1 cellular context compared by ENCODE assay signal in the genomic region with DNA sequence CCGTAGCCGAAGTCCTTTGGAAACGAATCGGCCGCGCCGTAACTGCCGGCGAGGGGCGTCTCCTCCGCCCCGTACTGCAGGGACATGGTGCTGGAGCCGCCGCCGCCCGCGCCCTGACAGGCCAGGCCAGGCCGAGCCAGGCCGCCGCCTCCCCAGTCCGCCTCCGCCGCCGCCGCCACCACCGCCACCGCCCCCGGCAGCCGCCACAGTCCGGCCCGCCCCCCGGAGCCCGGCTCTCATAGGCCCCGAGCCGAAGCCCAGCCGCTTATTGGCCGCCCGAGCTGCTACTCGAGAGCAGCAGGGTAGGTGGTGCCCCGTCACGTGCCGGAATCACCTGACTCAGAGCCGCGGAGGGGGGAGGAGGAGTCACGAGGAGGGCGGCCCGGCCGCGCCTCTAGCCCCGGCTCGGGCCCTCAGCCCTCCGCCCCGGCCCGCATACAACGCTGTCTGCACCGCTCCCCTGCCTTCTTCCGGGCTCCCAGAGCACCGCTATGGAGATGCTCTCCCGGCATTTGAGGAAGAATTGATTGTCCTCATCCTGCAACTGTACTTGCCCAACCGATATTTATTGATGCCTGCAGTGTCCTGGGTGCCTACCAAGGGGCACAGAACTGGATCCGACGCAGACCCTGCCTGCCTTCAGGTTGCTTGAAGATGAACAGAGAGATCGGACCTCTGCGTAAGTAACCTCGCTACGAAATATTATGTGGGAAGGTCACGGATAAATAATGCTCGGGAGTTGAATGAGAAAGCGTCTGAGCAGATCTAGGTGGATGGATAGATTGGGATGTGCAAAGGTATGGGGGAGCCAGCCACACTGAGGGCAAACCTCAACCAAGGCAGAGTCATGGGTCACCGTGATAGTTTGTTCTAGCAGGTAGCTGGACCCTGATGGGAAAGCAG.
TF ChIP-seq lines count a peak whose summit lies in the region.

A gene with protein sequence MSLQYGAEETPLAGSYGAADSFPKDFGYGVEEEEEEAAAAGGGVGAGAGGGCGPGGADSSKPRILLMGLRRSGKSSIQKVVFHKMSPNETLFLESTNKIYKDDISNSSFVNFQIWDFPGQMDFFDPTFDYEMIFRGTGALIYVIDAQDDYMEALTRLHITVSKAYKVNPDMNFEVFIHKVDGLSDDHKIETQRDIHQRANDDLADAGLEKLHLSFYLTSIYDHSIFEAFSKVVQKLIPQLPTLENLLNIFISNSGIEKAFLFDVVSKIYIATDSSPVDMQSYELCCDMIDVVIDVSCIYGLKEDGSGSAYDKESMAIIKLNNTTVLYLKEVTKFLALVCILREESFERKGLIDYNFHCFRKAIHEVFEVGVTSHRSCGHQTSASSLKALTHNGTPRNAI (minus strand): TSS at position 212 of the 903 bp plus-strand sequence. CDS start 126 bp downstream, at position 86.

TF ChIP-seq in HepG2, 621 proteins besides CTCF, POLR2A, EP300 and RAD21 (continued from another document and continues in another):
- TF ChIP-seq, protein P1, sequence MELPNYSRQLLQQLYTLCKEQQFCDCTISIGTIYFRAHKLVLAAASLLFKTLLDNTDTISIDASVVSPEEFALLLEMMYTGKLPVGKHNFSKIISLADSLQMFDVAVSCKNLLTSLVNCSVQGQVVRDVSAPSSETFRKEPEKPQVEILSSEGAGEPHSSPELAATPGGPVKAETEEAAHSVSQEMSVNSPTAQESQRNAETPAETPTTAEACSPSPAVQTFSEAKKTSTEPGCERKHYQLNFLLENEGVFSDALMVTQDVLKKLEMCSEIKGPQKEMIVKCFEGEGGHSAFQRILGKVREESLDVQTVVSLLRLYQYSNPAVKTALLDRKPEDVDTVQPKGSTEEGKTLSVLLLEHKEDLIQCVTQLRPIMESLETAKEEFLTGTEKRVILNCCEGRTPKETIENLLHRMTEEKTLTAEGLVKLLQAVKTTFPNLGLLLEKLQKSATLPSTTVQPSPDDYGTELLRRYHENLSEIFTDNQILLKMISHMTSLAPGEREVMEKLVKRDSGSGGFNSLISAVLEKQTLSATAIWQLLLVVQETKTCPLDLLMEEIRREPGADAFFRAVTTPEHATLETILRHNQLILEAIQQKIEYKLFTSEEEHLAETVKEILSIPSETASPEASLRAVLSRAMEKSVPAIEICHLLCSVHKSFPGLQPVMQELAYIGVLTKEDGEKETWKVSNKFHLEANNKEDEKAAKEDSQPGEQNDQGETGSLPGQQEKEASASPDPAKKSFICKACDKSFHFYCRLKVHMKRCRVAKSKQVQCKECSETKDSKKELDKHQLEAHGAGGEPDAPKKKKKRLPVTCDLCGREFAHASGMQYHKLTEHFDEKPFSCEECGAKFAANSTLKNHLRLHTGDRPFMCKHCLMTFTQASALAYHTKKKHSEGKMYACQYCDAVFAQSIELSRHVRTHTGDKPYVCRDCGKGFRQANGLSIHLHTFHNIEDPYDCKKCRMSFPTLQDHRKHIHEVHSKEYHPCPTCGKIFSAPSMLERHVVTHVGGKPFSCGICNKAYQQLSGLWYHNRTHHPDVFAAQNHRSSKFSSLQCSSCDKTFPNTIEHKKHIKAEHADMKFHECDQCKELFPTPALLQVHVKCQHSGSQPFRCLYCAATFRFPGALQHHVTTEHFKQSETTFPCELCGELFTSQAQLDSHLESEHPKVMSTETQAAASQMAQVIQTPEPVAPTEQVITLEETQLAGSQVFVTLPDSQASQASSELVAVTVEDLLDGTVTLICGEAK (IDR thresholded peaks at IDR 0.05) = no peak
- TF ChIP-seq, protein P1 (CRISPR knock-in tag; IDR thresholded peaks at IDR 0.05) = 0 out of 2 replicates have a peak, but pooled peaks have one; percentile 22
- TF ChIP-seq, protein P2, sequence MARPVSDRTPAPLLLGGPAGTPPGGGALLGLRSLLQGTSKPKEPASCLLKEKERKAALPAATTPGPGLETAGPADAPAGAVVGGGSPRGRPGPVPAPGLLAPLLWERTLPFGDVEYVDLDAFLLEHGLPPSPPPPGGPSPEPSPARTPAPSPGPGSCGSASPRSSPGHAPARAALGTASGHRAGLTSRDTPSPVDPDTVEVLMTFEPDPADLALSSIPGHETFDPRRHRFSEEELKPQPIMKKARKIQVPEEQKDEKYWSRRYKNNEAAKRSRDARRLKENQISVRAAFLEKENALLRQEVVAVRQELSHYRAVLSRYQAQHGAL (CRISPR knock-in tag; IDR thresholded peaks at IDR 0.05; ENCODE audit: not compliant biosample characterization) = no peak
- TF ChIP-seq, protein P3, sequence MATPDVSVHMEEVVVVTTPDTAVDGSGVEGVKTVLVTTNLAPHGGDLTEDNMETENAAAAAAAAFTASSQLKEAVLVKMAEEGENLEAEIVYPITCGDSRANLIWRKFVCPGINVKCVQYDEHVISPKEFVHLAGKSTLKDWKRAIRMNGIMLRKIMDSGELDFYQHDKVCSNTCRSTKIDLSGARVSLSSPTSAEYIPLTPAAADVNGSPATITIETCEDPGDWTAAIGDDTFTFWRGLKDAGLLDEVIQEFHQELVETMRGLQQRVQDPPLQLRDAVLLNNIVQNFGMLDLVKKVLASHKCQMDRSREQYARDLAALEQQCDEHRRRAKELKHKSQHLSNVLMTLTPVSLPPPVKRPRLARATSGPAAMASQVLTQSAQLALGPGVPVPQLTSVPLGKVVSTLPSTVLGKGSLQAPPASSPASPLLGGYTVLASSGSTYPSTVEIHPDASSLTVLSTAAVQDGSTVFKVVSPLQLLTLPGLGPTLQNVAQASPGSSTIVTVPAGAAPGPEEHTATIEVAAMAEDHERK (CRISPR knock-in tag; IDR thresholded peaks at IDR 0.05; ENCODE audit: low read depth) = no peak
- TF ChIP-seq TGIF2 (CRISPR knock-in tag; IDR thresholded peaks at IDR 0.05) = peak; percentile 89
- peak; percentile 74 for TF ChIP-seq ZFY (CRISPR knock-in tag; IDR thresholded peaks at IDR 0.05)
- TF ChIP-seq, protein P4, sequence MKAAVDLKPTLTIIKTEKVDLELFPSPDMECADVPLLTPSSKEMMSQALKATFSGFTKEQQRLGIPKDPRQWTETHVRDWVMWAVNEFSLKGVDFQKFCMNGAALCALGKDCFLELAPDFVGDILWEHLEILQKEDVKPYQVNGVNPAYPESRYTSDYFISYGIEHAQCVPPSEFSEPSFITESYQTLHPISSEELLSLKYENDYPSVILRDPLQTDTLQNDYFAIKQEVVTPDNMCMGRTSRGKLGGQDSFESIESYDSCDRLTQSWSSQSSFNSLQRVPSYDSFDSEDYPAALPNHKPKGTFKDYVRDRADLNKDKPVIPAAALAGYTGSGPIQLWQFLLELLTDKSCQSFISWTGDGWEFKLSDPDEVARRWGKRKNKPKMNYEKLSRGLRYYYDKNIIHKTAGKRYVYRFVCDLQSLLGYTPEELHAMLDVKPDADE (CRISPR knock-in tag; IDR thresholded peaks at IDR 0.05) = no peak
- TF ChIP-seq, protein P5, sequence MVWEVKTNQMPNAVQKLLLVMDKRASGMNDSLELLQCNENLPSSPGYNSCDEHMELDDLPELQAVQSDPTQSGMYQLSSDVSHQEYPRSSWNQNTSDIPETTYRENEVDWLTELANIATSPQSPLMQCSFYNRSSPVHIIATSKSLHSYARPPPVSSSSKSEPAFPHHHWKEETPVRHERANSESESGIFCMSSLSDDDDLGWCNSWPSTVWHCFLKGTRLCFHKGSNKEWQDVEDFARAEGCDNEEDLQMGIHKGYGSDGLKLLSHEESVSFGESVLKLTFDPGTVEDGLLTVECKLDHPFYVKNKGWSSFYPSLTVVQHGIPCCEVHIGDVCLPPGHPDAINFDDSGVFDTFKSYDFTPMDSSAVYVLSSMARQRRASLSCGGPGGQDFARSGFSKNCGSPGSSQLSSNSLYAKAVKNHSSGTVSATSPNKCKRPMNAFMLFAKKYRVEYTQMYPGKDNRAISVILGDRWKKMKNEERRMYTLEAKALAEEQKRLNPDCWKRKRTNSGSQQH (CRISPR knock-in tag; IDR thresholded peaks at IDR 0.05; ENCODE audit: low read depth) = no peak
- TF ChIP-seq MBD4 (IDR thresholded peaks at IDR 0.05; ENCODE audit: borderline replicate concordance, low read length) = no peak
- TF ChIP-seq, protein P6, sequence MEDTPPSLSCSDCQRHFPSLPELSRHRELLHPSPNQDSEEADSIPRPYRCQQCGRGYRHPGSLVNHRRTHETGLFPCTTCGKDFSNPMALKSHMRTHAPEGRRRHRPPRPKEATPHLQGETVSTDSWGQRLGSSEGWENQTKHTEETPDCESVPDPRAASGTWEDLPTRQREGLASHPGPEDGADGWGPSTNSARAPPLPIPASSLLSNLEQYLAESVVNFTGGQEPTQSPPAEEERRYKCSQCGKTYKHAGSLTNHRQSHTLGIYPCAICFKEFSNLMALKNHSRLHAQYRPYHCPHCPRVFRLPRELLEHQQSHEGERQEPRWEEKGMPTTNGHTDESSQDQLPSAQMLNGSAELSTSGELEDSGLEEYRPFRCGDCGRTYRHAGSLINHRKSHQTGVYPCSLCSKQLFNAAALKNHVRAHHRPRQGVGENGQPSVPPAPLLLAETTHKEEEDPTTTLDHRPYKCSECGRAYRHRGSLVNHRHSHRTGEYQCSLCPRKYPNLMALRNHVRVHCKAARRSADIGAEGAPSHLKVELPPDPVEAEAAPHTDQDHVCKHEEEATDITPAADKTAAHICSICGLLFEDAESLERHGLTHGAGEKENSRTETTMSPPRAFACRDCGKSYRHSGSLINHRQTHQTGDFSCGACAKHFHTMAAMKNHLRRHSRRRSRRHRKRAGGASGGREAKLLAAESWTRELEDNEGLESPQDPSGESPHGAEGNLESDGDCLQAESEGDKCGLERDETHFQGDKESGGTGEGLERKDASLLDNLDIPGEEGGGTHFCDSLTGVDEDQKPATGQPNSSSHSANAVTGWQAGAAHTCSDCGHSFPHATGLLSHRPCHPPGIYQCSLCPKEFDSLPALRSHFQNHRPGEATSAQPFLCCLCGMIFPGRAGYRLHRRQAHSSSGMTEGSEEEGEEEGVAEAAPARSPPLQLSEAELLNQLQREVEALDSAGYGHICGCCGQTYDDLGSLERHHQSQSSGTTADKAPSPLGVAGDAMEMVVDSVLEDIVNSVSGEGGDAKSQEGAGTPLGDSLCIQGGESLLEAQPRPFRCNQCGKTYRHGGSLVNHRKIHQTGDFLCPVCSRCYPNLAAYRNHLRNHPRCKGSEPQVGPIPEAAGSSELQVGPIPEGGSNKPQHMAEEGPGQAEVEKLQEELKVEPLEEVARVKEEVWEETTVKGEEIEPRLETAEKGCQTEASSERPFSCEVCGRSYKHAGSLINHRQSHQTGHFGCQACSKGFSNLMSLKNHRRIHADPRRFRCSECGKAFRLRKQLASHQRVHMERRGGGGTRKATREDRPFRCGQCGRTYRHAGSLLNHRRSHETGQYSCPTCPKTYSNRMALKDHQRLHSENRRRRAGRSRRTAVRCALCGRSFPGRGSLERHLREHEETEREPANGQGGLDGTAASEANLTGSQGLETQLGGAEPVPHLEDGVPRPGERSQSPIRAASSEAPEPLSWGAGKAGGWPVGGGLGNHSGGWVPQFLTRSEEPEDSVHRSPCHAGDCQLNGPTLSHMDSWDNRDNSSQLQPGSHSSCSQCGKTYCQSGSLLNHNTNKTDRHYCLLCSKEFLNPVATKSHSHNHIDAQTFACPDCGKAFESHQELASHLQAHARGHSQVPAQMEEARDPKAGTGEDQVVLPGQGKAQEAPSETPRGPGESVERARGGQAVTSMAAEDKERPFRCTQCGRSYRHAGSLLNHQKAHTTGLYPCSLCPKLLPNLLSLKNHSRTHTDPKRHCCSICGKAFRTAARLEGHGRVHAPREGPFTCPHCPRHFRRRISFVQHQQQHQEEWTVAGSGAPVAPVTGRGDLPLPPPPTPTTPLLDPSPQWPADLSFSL (CRISPR knock-in tag; IDR thresholded peaks at IDR 0.05) = no peak
- TF ChIP-seq ARID2 (CRISPR knock-in tag; IDR thresholded peaks at IDR 0.05; ENCODE audit: borderline replicate concordance) = 0 out of 2 replicates have a peak, but pooled peaks have one; percentile 23
- TF ChIP-seq, protein P7, sequence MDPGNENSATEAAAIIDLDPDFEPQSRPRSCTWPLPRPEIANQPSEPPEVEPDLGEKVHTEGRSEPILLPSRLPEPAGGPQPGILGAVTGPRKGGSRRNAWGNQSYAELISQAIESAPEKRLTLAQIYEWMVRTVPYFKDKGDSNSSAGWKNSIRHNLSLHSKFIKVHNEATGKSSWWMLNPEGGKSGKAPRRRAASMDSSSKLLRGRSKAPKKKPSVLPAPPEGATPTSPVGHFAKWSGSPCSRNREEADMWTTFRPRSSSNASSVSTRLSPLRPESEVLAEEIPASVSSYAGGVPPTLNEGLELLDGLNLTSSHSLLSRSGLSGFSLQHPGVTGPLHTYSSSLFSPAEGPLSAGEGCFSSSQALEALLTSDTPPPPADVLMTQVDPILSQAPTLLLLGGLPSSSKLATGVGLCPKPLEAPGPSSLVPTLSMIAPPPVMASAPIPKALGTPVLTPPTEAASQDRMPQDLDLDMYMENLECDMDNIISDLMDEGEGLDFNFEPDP (CRISPR knock-in tag; conservative IDR thresholded peaks at IDR 0.05) = no peak
- TF ChIP-seq, protein P8, sequence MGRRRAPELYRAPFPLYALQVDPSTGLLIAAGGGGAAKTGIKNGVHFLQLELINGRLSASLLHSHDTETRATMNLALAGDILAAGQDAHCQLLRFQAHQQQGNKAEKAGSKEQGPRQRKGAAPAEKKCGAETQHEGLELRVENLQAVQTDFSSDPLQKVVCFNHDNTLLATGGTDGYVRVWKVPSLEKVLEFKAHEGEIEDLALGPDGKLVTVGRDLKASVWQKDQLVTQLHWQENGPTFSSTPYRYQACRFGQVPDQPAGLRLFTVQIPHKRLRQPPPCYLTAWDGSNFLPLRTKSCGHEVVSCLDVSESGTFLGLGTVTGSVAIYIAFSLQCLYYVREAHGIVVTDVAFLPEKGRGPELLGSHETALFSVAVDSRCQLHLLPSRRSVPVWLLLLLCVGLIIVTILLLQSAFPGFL (CRISPR knock-in tag; IDR thresholded peaks at IDR 0.05) = no peak
- peak; percentile 58; the same call in 1 of the 2 replicates for TF ChIP-seq TAF1 (CRISPR knock-in tag; IDR thresholded peaks at IDR 0.05)
- TF ChIP-seq RFXAP (CRISPR knock-in tag; IDR thresholded peaks at IDR 0.05; ENCODE audit: borderline replicate concordance) = no peak
